Comparison of ENCODE assay signal across 9 cellular contexts in the genomic region with DNA sequence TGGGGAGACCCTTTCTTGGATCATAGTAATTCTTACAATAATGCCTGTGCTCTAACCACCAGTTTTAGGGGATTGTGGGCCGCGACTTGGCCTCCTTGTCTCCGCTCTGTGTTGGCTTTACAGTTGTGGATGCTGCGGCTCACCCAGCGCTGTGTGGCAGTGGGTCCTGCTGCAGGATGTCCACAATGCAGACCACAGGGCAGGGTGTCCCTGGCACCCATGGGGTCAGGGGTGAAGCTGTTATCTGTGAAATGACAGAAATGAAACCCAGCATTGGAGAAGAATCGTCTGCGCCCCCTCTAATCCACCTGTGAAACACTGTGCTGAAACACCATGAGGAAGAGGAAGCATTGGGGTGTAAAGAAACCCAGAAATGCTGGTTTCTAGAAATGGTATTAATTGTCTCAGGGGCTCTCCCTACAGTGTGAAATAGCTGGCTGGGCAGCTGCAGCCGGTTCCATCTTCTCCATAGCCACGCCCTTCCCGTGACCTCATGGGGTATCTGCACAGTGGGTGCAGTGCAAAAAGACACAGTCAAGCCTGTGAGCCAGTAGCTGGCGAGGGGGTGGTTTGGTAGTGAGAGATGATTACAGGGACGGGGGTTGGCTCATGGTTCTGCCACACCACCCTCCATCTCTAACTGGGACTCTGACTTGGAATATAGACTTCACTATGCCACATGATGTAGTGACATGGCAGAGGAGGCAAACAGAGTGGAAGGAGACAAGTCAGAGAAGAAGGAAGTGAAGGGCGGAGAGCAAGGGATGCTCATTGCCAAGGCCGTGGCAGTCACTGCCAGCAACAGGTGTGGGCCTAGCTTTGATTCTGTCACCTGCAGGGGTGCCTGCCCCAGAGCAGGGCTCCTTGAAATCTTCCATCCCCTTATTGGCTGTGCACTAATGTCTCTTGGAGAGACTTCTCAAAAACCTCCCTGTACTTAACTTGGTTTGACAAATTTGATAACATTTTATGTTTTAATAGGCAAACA. TPM values are rescaled to one million over a fixed set of nuclear protein-coding genes. Genes with fewer than 3 reads are reported as not detected.
A peak's percentile ranks its signal among the peaks of the same experiment; 100 is the strongest.
DNase-seq lines count a peak whose midpoint lies in the region; ATAC-seq lines count a peak whose summit lies in the region.
"Had no signal": no experiment of that assay in that cellular context is flagged by ENCODE, and none has a peak within 500 bp of the region (broad histone marks: within the 10 kb centered on the region; RNA-seq: fewer than 3 reads in every experiment).

No MANE protein-coding gene starts in this region.

- H3K18ac ChIP-seq in trophoblast cell (ENCODE audit: low read length), result no peak overlapping the region

- H3K79me1 ChIP-seq in trophoblast cell (ENCODE audit: low read length), result no peaks in the 10 kb centered on the region

- H2AK5ac ChIP-seq in trophoblast cell (ENCODE audit: low read length), result no peak overlapping the region

- no CpG with 5 or more reads among the region's 14 CpGs for WGBS in trophoblast cell (ENCODE audit: extremely low coverage, insufficient coverage, insufficient read length)

- H3K4me1 Mint-ChIP-seq in CD4-positive, CD25-positive, alpha-beta regulatory T cell, result peaks cover 31 to 93% (median 77%) of the 10 kb centered on the region in 4 donors

- peaks cover 7% of the 10 kb centered on the region for H3K36me3 ChIP-seq in CD4-positive, CD25-positive, alpha-beta regulatory T cell (ENCODE audit: control insufficient read depth, insufficient read depth, low read length)
- peaks cover 0 to 8% of the 10 kb centered on the region in 2 experiments for H3K36me3 ChIP-seq in trophoblast cell (ENCODE audit: control insufficient read depth in 1 of 2, insufficient read depth in 2 of 2, low read length in 2 of 2)

- H3K27ac ChIP-seq in CD4-positive, CD25-positive, alpha-beta regulatory T cell (ENCODE audit: insufficient read depth, low read length, poor library complexity, severe bottlenecking), result peak overlapping the region; percentile 88
- H3K27ac ChIP-seq in trophoblast cell (ENCODE audit: low read depth, low read length), result no peak overlapping the region

- no peak overlapping the region for H2BK5ac ChIP-seq in trophoblast cell (ENCODE audit: low read depth, low read length, poor library complexity)

- H3K9me3 ChIP-seq in CD4-positive, CD25-positive, alpha-beta regulatory T cell (ENCODE audit: control insufficient read depth in 2 of 2, low read length in 2 of 2), result no peaks in the 10 kb centered on the region
- peaks cover 1% of the 10 kb centered on the region for H3K9me3 ChIP-seq in trophoblast cell (ENCODE audit: insufficient read depth, low read depth, low read length)

- H3K79me2 ChIP-seq in trophoblast cell (ENCODE audit: control insufficient read depth, insufficient read depth, low read length, poor library complexity), result no peaks in the 10 kb centered on the region

- no peak overlapping the region for H3K4me2 ChIP-seq in trophoblast cell (ENCODE audit: low read length)

- no peak overlapping the region for H4K8ac ChIP-seq in trophoblast cell (ENCODE audit: low read depth, low read length)

- H3K4me3 Mint-ChIP-seq in CD4-positive, CD25-positive, alpha-beta regulatory T cell, result peak overlapping the region; percentile 38 to 84 (median 79)
- H3K4me3 Mint-ChIP-seq: neural crest cell had no signal

- no peaks in the 10 kb centered on the region for H3K27me3 ChIP-seq in CD4-positive, CD25-positive, alpha-beta regulatory T cell (ENCODE audit: control insufficient read depth, insufficient read depth, low read length)
- no peaks in the 10 kb centered on the region for H3K27me3 ChIP-seq in trophoblast cell (ENCODE audit: insufficient read depth, low read length)

- no peak overlapping the region for H2BK12ac ChIP-seq in trophoblast cell (ENCODE audit: low read length)

- peak overlapping the region; percentile 91 to 100 (median 98) for H3K27ac Mint-ChIP-seq in CD4-positive, CD25-positive, alpha-beta regulatory T cell

- peak; percentile 63 to 81 (median 70) for DNase-seq in CD4-positive, CD25-positive, alpha-beta regulatory T cell
- peak; percentile 58 for DNase-seq in activated CD8-positive, alpha-beta memory T cell treated with anti-CD3 and anti-CD28 coated beads, Interleukin-2, amount 50 U/mL, for 4 hours
- DNase-seq in trophoblast cell, result no peak
- DNase-seq in anterior cingulate cortex (lab: John Stamatoyannopoulos, UW), result no peak
- DNase-seq in superior temporal gyrus (ENCODE audit: extremely low spot score), result no peak
- DNase-seq in ACHN, result no peak

- H3K9ac ChIP-seq in trophoblast cell (ENCODE audit: low read length), result no peak overlapping the region

- H3K14ac ChIP-seq in trophoblast cell (ENCODE audit: low read length), result no peak overlapping the region

- peaks cover 0 to 2% (median 0%) of the 10 kb centered on the region in 7 donors for H3K9me3 Mint-ChIP-seq in CD4-positive, CD25-positive, alpha-beta regulatory T cell
- H3K9me3 Mint-ChIP-seq: neural crest cell had no signal

- in situ Hi-C loops in ACHN (cut with HindIII; ENCODE audit: low pct_ligation_motif_present, low pct_unique_long_range_greater_than_20kb, low sequenced_read_pairs), result no loop called here

- H3K4ac ChIP-seq in trophoblast cell (ENCODE audit: low read depth, low read length), result peak overlapping the region; percentile 3

- no peak overlapping the region for H2BK120ac ChIP-seq in trophoblast cell (ENCODE audit: insufficient read depth, low read length, poor library complexity)

- H4K12ac ChIP-seq in trophoblast cell (ENCODE audit: low read depth, low read length), result no peak overlapping the region

- no peak overlapping the region for H4K91ac ChIP-seq in trophoblast cell (ENCODE audit: low read depth, low read length)

- H2AFZ ChIP-seq in trophoblast cell (ENCODE audit: insufficient read depth, low read length, poor library complexity), result no peak overlapping the region

- H3K27me3 Mint-ChIP-seq in CD4-positive, CD25-positive, alpha-beta regulatory T cell, result no peaks in the 10 kb centered on the region

- peaks cover 18% of the 10 kb centered on the region for H3K36me3 Mint-ChIP-seq in CD4-positive, CD25-positive, alpha-beta regulatory T cell

- peak; percentile 49 to 58 for ATAC-seq in CD4-positive, CD25-positive, alpha-beta regulatory T cell (ENCODE audit: low read depth in 2 of 2)
- ATAC-seq in GM19467 (IDR thresholded peaks at IDR 0.05; ENCODE audit: unreplicated experiment), result peak; percentile 53
- ATAC-seq in HG03469 (IDR thresholded peaks at IDR 0.05; ENCODE audit: unreplicated experiment), result peak; percentile 58

- no peak overlapping the region for H3K23ac ChIP-seq in trophoblast cell (ENCODE audit: low read length)

- H3K4me1 ChIP-seq in CD4-positive, CD25-positive, alpha-beta regulatory T cell (ENCODE audit: control insufficient read depth, insufficient read depth, low read length, poor library complexity, severe bottlenecking), result peaks cover 99% of the 10 kb centered on the region
- H3K4me1 ChIP-seq in trophoblast cell (ENCODE audit: control insufficient read depth in 1 of 2, insufficient read depth in 2 of 2, low read length in 2 of 2), result peaks cover 3 to 11% of the 10 kb centered on the region in 2 experiments

- peak overlapping the region; percentile 42 for H3K4me3 ChIP-seq in CD4-positive, CD25-positive, alpha-beta regulatory T cell (ENCODE audit: low read depth, low read length)
- H3K4me3 ChIP-seq in trophoblast cell (ENCODE audit: low read depth, low read length), result no peak overlapping the region

RNA-seq across cellular contexts. Expression of gene INPP4A, which starts 16.2 kb away (rescaled TPM):
- 106 TPM for total RNA-seq in CD4-positive, CD25-positive, alpha-beta regulatory T cell
- polyA plus RNA-seq in CD4-positive, CD25-positive, alpha-beta regulatory T cell, result 10 to 100 TPM; 27.9 to 36.3 (median 30.7) TPM
- polyA plus RNA-seq in trophoblast cell (2013), result 16.3 TPM in 2 replicates

Comparison
In these comparisons a context has a peak if more than half of its experiments do, and no peak if none do; other contexts are left out.
1. DNase-seq: peak in CD4-positive, CD25-positive, alpha-beta regulatory T cell (3 of 3) and activated CD8-positive, alpha-beta memory T cell treated with anti-CD3 and anti-CD28 coated beads, Interleukin-2, amount 50 U/mL, for 4 hours (single experiment); none in trophoblast cell (0 of 2), anterior cingulate cortex (0 of 58), superior temporal gyrus (single experiment) and ACHN (single experiment).
2. Peak in every context shown above with its lines, with median percentiles within 50 percentile points of each other: ATAC-seq.